ENCODE assay signal across 28 cellular contexts in genomic region chr6:41189968-41190367, GRCh38. TPM values are rescaled to one million over a fixed set of nuclear protein-coding genes. Genes with fewer than 3 reads are reported as not detected.
DNase-seq lines count a peak whose midpoint lies in the region; ATAC-seq, FAIRE-seq and TF ChIP-seq lines count a peak whose summit lies in the region.
"Had no signal": no experiment of that assay in that cellular context is flagged by ENCODE, and none has a peak within 500 bp of the region (broad histone marks: within the 10 kb centered on the region; RNA-seq: fewer than 3 reads in every experiment).

No MANE protein-coding gene starts in this region.

- CTCF ChIA-PET in activated naive CD4-positive, alpha-beta T cell treated with anti-CD3 and anti-CD28 coated beads, Interleukin-2, amount 10 ng/mL, durations not matched to agents 7 days and 5 days (lab: Charles Lee), result interaction anchor here (1.0 kb wide), 1 partner anchor 8 kb away, joined by 3 read pairs; no protein-coding TSS in a partner anchor

- H3K9me3 Mint-ChIP-seq in activated naive CD4-positive, alpha-beta T cell treated with anti-CD3 and anti-CD28 coated beads, Interleukin-2, amount 10 ng/mL, durations not matched to agents 7 days and 5 days, result peaks cover 18% of the 10 kb centered on the region
- no peaks in the 10 kb centered on the region for H3K9me3 Mint-ChIP-seq in osteocyte (ENCODE audit: unreplicated experiment)

- peaks cover 51% of the 10 kb centered on the region for H3K36me3 Mint-ChIP-seq in activated naive CD4-positive, alpha-beta T cell treated with anti-CD3 and anti-CD28 coated beads, Interleukin-2, amount 10 ng/mL, durations not matched to agents 7 days and 5 days
- H3K36me3 Mint-ChIP-seq in osteocyte (ENCODE audit: unreplicated experiment), result no peaks in the 10 kb centered on the region

- no peak for DNase-seq in activated naive CD4-positive, alpha-beta T cell treated with anti-CD3 and anti-CD28 coated beads, Interleukin-2, amount 10 ng/mL, durations not matched to agents 7 days and 5 days
- no peak for DNase-seq in activated naive CD4-positive, alpha-beta T cell treated with anti-CD3 and anti-CD28 coated beads, Interleukin-2, amount 50 U/mL, for 16 hours
- DNase-seq in KBM-7, result peak; percentile 43
- peak; percentile 34 for DNase-seq in bronchial epithelial cell (ENCODE audit: low read depth)
- peak; percentile 23 for DNase-seq in osteocyte (ENCODE audit: extremely low spot score, unreplicated experiment)
- DNase-seq in HT-29 (ENCODE audit: low spot score), result no peak
- DNase-seq: C1 segment of cervical spinal cord; CD4-positive, alpha-beta memory T cell; COR-L47; KG1; MM.1S; NCI-H1417; NCI-H1694; NCI-H2029 treated with DMSO at 0.1 percent for 48 hours; NCI-H446 treated with DMSO at 0.1 percent for 48 hours; NCI-H526; NCI-H82; NK-92 treated with Interleukin-12 subunit alpha and Interleukin-12 subunit beta, amount 100 ng/mL, for 24 hours; PC-9; SJCRH30 had no signal

- no peak for FAIRE-seq in bronchial epithelial cell (lab: Jason Lieb, UNC)
- FAIRE-seq: G401.6 had no signal

- H3K36me3 ChIP-seq in bronchial epithelial cell (ENCODE audit: control insufficient read depth, insufficient read depth, low read length), result no peaks in the 10 kb centered on the region
- H3K36me3 ChIP-seq: SJCRH30 had no signal

- in situ Hi-C loops in KBM-7 (cut with MboI; ENCODE audit: low pct_unique_long_range_greater_than_20kb, low sequenced_read_pairs), result no loop called here

- no peak overlapping the region for H3K4me3 Mint-ChIP-seq in activated naive CD4-positive, alpha-beta T cell treated with anti-CD3 and anti-CD28 coated beads, Interleukin-2, amount 10 ng/mL, durations not matched to agents 7 days and 5 days
- H3K4me3 Mint-ChIP-seq in osteocyte (ENCODE audit: unreplicated experiment), result no peak overlapping the region
- H3K4me3 Mint-ChIP-seq: CD4-positive, alpha-beta memory T cell had no signal

- peaks cover 69% of the 10 kb centered on the region for H3K4me1 Mint-ChIP-seq in activated naive CD4-positive, alpha-beta T cell treated with anti-CD3 and anti-CD28 coated beads, Interleukin-2, amount 10 ng/mL, durations not matched to agents 7 days and 5 days
- no peaks in the 10 kb centered on the region for H3K4me1 Mint-ChIP-seq in osteocyte (ENCODE audit: unreplicated experiment)

- no peaks in the 10 kb centered on the region for H3K27me3 Mint-ChIP-seq in activated naive CD4-positive, alpha-beta T cell treated with anti-CD3 and anti-CD28 coated beads, Interleukin-2, amount 10 ng/mL, durations not matched to agents 7 days and 5 days
- H3K27me3 Mint-ChIP-seq in osteocyte (ENCODE audit: unreplicated experiment), result peaks cover 15% of the 10 kb centered on the region
- H3K27me3 Mint-ChIP-seq: CD4-positive, alpha-beta memory T cell had no signal

- H3K27me3 ChIP-seq in bronchial epithelial cell (ENCODE audit: control insufficient read depth, insufficient read depth, low read length), result peaks cover 3% of the 10 kb centered on the region
- H3K27me3 ChIP-seq: SJCRH30 had no signal

- TF ChIP-seq CTCF in bronchial epithelial cell (IDR thresholded peaks at IDR 0.05; ENCODE audit: insufficient read depth, low read length, severe bottlenecking), result no peak
- TF ChIP-seq CTCF in osteocyte (IDR thresholded peaks at IDR 0.05), result no peak

- no peak for ATAC-seq in GM19351 (IDR thresholded peaks at IDR 0.05; ENCODE audit: unreplicated experiment)
- ATAC-seq: HCT116, Right ventricle myocardium inferior had no signal

- H3K4me3 ChIP-seq in bronchial epithelial cell (ENCODE audit: low read depth, low read length), result no peak overlapping the region
- H3K4me3 ChIP-seq: PC-9, SJCRH30 had no signal

- H3K27ac Mint-ChIP-seq in activated naive CD4-positive, alpha-beta T cell treated with anti-CD3 and anti-CD28 coated beads, Interleukin-2, amount 10 ng/mL, durations not matched to agents 7 days and 5 days, result peak overlapping the region; percentile 37
- H3K27ac Mint-ChIP-seq in osteocyte (ENCODE audit: unreplicated experiment), result no peak overlapping the region

RNA-seq across cellular contexts. Expression of gene TREML2, which starts 11.0 kb away (rescaled TPM):
- under 0.01 TPM in 1 of 2 replicates, not detected in the other for total RNA-seq in bronchial epithelial cell
- total RNA-seq in osteocyte, result not detected in 2 replicates
- 3.1 and 3.3 TPM in 2 replicates for total RNA-seq in HT-29 (2014; rRNA removed; shearing (Covaris generic))
- total RNA-seq: A673, HT1080, PC-9, RPMI7951 had no signal

RNA-seq across cellular contexts. Expression of gene TREM2, which starts 27.1 kb away (rescaled TPM):
- total RNA-seq in bronchial epithelial cell (0.53 and 1.9 TPM in 2 replicates), osteocyte (not detected in 2 replicates)
- total RNA-seq in HT-29 (2014; rRNA removed; shearing (Covaris generic)), result not detected in 2 replicates
- total RNA-seq: A673, H4, PC-9, RPMI7951 had no signal

RNA-seq across cellular contexts. Expression of gene TREML1, which starts 35.8 kb away (rescaled TPM):
- not detected in 2 replicates for total RNA-seq in bronchial epithelial cell
- total RNA-seq in osteocyte, result not detected in 2 replicates
- total RNA-seq in HT-29 (2014; rRNA removed; shearing (Covaris generic)), result not detected in 2 replicates
- total RNA-seq: A673; CD4-positive, alpha-beta memory T cell; H4; HT1080; PC-9; Right ventricle myocardium inferior; RPMI7951; SJCRH30 had no signal

RNA-seq across cellular contexts. Expression of gene TREML4, which starts 38.2 kb away (rescaled TPM):
- total RNA-seq in bronchial epithelial cell, result not detected in 2 replicates
- total RNA-seq in osteocyte, result not detected in 2 replicates
- not detected in 2 replicates for total RNA-seq in HT-29 (2014; rRNA removed; shearing (Covaris generic))
- total RNA-seq: A673; CD4-positive, alpha-beta memory T cell; HT1080; PC-9; Right ventricle myocardium inferior; RPMI7951 had no signal

Comparison
In these comparisons a context has a peak if more than half of its experiments do, and no peak if none do; other contexts are left out.
1. DNase-seq: peak in KBM-7 (single experiment), bronchial epithelial cell (single experiment) and osteocyte (single experiment); none in activated naive CD4-positive, alpha-beta T cell treated with anti-CD3 and anti-CD28 coated beads, Interleukin-2, amount 10 ng/mL, durations not matched to agents 7 days and 5 days (single experiment), activated naive CD4-positive, alpha-beta T cell treated with anti-CD3 and anti-CD28 coated beads, Interleukin-2, amount 50 U/mL, for 16 hours (single experiment) and HT-29 (single experiment).